17 cellular contexts compared by ENCODE assay signal in genomic region chr5:40030661-40031060, GRCh38.
A peak's percentile ranks its signal among the peaks of the same experiment; 100 is the strongest.
DNase-seq lines count a peak whose midpoint lies in the region; ATAC-seq, FAIRE-seq and TF ChIP-seq lines count a peak whose summit lies in the region.
"Had no signal": no experiment of that assay in that cellular context is flagged by ENCODE, and none has a peak within 500 bp of the region (broad histone marks: within the 10 kb centered on the region; RNA-seq: fewer than 3 reads in every experiment).

No MANE protein-coding gene starts in this region.

- H3K27ac ChIP-seq in PC-9: no peak overlapping the region
- H3K27ac ChIP-seq: BLaER1 treated with 17β-estradiol and CSF1 and Interleukin-3, amounts not matched to agents 10 nM and 100 nM had no signal

- no peaks in the 10 kb centered on the region for H3K9me3 ChIP-seq in PC-9 (ENCODE audit: insufficient read depth, low read depth)
- H3K9me3 ChIP-seq: BLaER1 treated with 17β-estradiol and CSF1 and Interleukin-3, amounts not matched to agents 10 nM and 100 nM had no signal

- no peak for ATAC-seq in HG02852 (IDR thresholded peaks at IDR 0.05; ENCODE audit: unreplicated experiment)
- ATAC-seq: GM23338, K562 had no signal

- no peaks in the 10 kb centered on the region for H3K27me3 ChIP-seq in PC-9 (ENCODE audit: insufficient read depth, low read depth)
- H3K27me3 ChIP-seq: BLaER1 treated with 17β-estradiol and CSF1 and Interleukin-3, amounts not matched to agents 10 nM and 100 nM had no signal

- H4K20me1 ChIP-seq in PC-9 (ENCODE audit: insufficient read depth): no peaks in the 10 kb centered on the region
- H4K20me1 ChIP-seq: BLaER1 treated with 17β-estradiol and CSF1 and Interleukin-3, amounts not matched to agents 10 nM and 100 nM had no signal

- no peaks in the 10 kb centered on the region for H3F3A ChIP-seq in PC-9 (ENCODE audit: insufficient read depth, low read depth)

- H3K36me3 ChIP-seq in PC-9 (ENCODE audit: low read depth): no peaks in the 10 kb centered on the region
- H3K36me3 ChIP-seq: BLaER1 treated with 17β-estradiol and CSF1 and Interleukin-3, amounts not matched to agents 10 nM and 100 nM had no signal

- peak; percentile 78 for FAIRE-seq in H54 (lab: Jason Lieb, UNC)
- FAIRE-seq: G401.6, K562 had no signal

- POLR2A ChIA-PET in PC-9 (lab: Charles Lee; ENCODE audit: unreplicated experiment): interaction anchor here (0.6 kb wide), 1 partner anchor 99 kb away, joined by 6 read pairs; no protein-coding TSS in a partner anchor

- TF ChIP-seq POLR2A in H54 (IDR thresholded peaks at IDR 0.05; ENCODE audit: low read depth, low read length): no peak

- TF ChIP-seq CTCF in PC-9 (conservative IDR thresholded peaks at IDR 0.05): no peak

- intact Hi-C loops in PC-9 (cut with micrococcal nuclease; ENCODE audit: unreplicated experiment) (no loop called here), posterior vena cava (cut with DNase I) (no loop called here)

- H2AFZ ChIP-seq in PC-9: peak overlapping the region; percentile 7; the same call in 1 of the 2 replicates

- H3K4me2 ChIP-seq in PC-9: 0 out of 2 replicates have a peak overlapping the region, but pooled peaks have one; percentile 5
- H3K4me2 ChIP-seq: BLaER1 treated with 17β-estradiol and CSF1 and Interleukin-3, amounts not matched to agents 10 nM and 100 nM; GM23338 had no signal

- BruUV-seq in PC-9 (replicated peaks; lab: Mats Ljungman, UMichigan): no TSS peak

- 0 out of 2 replicates have a peak, but pooled peaks cover 3% of the 10 kb centered on the region for H3K9me2 ChIP-seq in PC-9 (ENCODE audit: insufficient read depth)

- H3K4me3 ChIP-seq in PC-9 (no peak overlapping the region), skeletal muscle cell (ENCODE audit: low read depth, low read length) (no peak overlapping the region)
- H3K4me3 ChIP-seq: BLaER1 treated with 17β-estradiol and CSF1 and Interleukin-3, amounts not matched to agents 10 nM and 100 nM; GM23338; K562 had no signal

- DNase-seq in H54 (ENCODE audit: insufficient read length, low spot score) (no peak), PC-9 (peak in 1 of 2 experiments; percentile 61), glomerular visceral epithelial cell (ENCODE audit: extremely low spot score) (peak; percentile 57), skeletal muscle cell (ENCODE audit: low read depth) (peak; percentile 22), posterior vena cava (ENCODE audit: low spot score) (no peak)
- DNase-seq in stimulated activated CD4-positive, alpha-beta T cell treated with anti-CD3 and anti-CD28 coated beads, Interleukin-12 subunit alpha, Interleukin-12 subunit beta, amount 100 ng/mL, for 4 hours: no peak
- DNase-seq: DMS79 treated with DMSO at 0.1 percent for 48 hours, NCI-H1417 treated with DMSO at 0.1 percent for 48 hours, NCI-H187 treated with DMSO at 0.1 percent for 48 hours, NCI-H526 treated with DMSO at 0.1 percent for 48 hours, Right ventricle myocardium superior, SW 1271 had no signal

- CTCF ChIA-PET in PC-9 (lab: Charles Lee): no interaction called here

- peaks cover 8% of the 10 kb centered on the region; the same call in 1 of the 2 replicates for H3K4me1 ChIP-seq in PC-9 (replicated peaks; ENCODE audit: insufficient read depth)

- no peaks in the 10 kb centered on the region for H3K79me2 ChIP-seq in PC-9 (ENCODE audit: low read depth)

Comparison
In these comparisons a context has a peak if more than half of its experiments do, and no peak if none do; other contexts are left out.
1. DNase-seq: peak in glomerular visceral epithelial cell (single experiment) and skeletal muscle cell (single experiment); none in H54 (single experiment), stimulated activated CD4-positive, alpha-beta T cell treated with anti-CD3 and anti-CD28 coated beads, Interleukin-12 subunit alpha, Interleukin-12 subunit beta, amount 100 ng/mL, for 4 hours (single experiment) and posterior vena cava (single experiment).